In the genomic region with DNA sequence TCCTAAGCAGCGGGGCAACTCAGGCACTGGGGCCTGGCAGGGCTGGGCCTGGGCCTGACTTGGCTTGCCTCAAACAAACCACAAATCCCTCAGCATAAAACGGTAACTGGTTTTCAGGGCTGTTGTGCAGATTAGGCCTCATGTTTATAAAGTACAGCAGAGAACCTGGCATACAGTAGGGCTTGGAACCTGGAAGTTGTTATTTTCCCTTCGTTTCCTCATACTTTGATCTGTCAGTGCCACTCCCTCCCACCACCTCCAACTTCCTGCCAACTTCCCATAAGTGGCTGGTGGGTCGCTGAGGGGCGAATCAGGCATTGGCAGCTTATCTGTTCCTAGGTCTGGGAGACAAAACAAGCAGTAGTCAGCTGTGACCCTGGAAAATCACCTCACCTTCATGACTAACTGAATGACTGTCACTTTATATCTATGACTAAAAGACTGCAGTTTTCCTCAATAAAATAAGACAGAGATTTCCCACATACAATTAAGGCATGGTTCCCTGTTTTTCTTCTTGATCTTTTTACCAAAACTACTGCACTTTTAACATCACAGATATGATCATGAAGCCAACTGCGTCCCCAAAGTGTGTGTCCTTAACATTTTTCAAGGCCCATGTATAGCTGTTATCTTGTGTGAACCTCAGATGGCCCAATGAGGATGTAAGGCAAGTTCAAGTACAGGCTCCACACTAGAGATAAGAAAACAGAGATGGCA, we compare ENCODE assay signal across 1 cellular context.
TF ChIP-seq lines count a peak whose summit lies in the region.
"Not testable (repeated sequence)": the region's sequence is repeated elsewhere in the genome, so short reads cannot be mapped to it uniquely, and the experiment has no call there.

No MANE protein-coding gene starts in this region.

TF ChIP-seq in HepG2, 621 proteins besides CTCF, POLR2A, EP300 and RAD21 (continued from another document and continues in another):
- TF ChIP-seq RXRB (CRISPR knock-in tag; IDR thresholded peaks at IDR 0.05; ENCODE audit: borderline replicate concordance) (peak; percentile 72), TBX2 (CRISPR knock-in tag; IDR thresholded peaks at IDR 0.05; ENCODE audit: borderline replicate concordance) (peak; percentile 95), HOMEZ (CRISPR knock-in tag; IDR thresholded peaks at IDR 0.05; ENCODE audit: low read depth) (peak; percentile 64; the same call in 1 of the 2 replicates), CREM (IDR thresholded peaks at IDR 0.05) (peak; percentile 50), GFI1 (CRISPR knock-in tag; IDR thresholded peaks at IDR 0.05; ENCODE audit: borderline replicate concordance) (peak; percentile 54; the same call in 1 of the 2 replicates), SKIL (CRISPR knock-in tag; IDR thresholded peaks at IDR 0.05; ENCODE audit: borderline replicate concordance) (peak; percentile 82; the same call in 1 of the 2 replicates), ZGPAT (CRISPR knock-in tag; IDR thresholded peaks at IDR 0.05) (peak; percentile 82), SOX6 (CRISPR knock-in tag; IDR thresholded peaks at IDR 0.05) (peak; percentile 77), FOXK2 (IDR thresholded peaks at IDR 0.05) (peak; percentile 24; the same call in 1 of the 2 replicates), NFKBIZ (CRISPR knock-in tag; IDR thresholded peaks at IDR 0.05) (peak; percentile 72; the same call in 1 of the 2 replicates), MED1 (CRISPR knock-in tag; IDR thresholded peaks at IDR 0.05) (peak; percentile 94), ZNF275 (CRISPR knock-in tag; IDR thresholded peaks at IDR 0.05; ENCODE audit: borderline replicate concordance) (peak; percentile 53; the same call in 1 of the 2 replicates), NCOA2 (CRISPR knock-in tag; IDR thresholded peaks at IDR 0.05) (peak; percentile 90), DRAP1 (CRISPR knock-in tag; IDR thresholded peaks at IDR 0.05) (peak; percentile 74), SKI (IDR thresholded peaks at IDR 0.05; ENCODE audit: partially characterized antibody) (peak; percentile 50), HNF4A (CRISPR knock-in tag; IDR thresholded peaks at IDR 0.05) (peak; percentile 41), ELF1 (CRISPR knock-in tag; IDR thresholded peaks at IDR 0.05) (peak; percentile 62), ZFY (CRISPR knock-in tag; IDR thresholded peaks at IDR 0.05) (peak; percentile 73), RXRA (CRISPR knock-in tag; IDR thresholded peaks at IDR 0.05) (peak; percentile 61; the same call in 1 of the 2 replicates), MEIS2 (CRISPR knock-in tag; IDR thresholded peaks at IDR 0.05) (peak; percentile 67; the same call in 1 of the 2 replicates), RFXAP (CRISPR knock-in tag; IDR thresholded peaks at IDR 0.05; ENCODE audit: borderline replicate concordance) (peak; percentile 82), PAXIP1 (CRISPR knock-in tag; conservative IDR thresholded peaks at IDR 0.05) (peak; percentile 84), TCF7 (IDR thresholded peaks at IDR 0.05; ENCODE audit: low read depth) (peak; percentile 85), IKZF5 (CRISPR knock-in tag; IDR thresholded peaks at IDR 0.05) (peak; percentile 84)
- not testable (repeated sequence) for TF ChIP-seq CREM (CRISPR knock-in tag; IDR thresholded peaks at IDR 0.05); SOX6 (IDR thresholded peaks at IDR 0.05)
- TF ChIP-seq, protein P1, sequence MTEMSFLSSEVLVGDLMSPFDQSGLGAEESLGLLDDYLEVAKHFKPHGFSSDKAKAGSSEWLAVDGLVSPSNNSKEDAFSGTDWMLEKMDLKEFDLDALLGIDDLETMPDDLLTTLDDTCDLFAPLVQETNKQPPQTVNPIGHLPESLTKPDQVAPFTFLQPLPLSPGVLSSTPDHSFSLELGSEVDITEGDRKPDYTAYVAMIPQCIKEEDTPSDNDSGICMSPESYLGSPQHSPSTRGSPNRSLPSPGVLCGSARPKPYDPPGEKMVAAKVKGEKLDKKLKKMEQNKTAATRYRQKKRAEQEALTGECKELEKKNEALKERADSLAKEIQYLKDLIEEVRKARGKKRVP (CRISPR knock-in tag; IDR thresholded peaks at IDR 0.05): peak in 1 of 2 experiments; percentile 71; a peak in 2 of 4 replicates
- TF ChIP-seq, protein P2, sequence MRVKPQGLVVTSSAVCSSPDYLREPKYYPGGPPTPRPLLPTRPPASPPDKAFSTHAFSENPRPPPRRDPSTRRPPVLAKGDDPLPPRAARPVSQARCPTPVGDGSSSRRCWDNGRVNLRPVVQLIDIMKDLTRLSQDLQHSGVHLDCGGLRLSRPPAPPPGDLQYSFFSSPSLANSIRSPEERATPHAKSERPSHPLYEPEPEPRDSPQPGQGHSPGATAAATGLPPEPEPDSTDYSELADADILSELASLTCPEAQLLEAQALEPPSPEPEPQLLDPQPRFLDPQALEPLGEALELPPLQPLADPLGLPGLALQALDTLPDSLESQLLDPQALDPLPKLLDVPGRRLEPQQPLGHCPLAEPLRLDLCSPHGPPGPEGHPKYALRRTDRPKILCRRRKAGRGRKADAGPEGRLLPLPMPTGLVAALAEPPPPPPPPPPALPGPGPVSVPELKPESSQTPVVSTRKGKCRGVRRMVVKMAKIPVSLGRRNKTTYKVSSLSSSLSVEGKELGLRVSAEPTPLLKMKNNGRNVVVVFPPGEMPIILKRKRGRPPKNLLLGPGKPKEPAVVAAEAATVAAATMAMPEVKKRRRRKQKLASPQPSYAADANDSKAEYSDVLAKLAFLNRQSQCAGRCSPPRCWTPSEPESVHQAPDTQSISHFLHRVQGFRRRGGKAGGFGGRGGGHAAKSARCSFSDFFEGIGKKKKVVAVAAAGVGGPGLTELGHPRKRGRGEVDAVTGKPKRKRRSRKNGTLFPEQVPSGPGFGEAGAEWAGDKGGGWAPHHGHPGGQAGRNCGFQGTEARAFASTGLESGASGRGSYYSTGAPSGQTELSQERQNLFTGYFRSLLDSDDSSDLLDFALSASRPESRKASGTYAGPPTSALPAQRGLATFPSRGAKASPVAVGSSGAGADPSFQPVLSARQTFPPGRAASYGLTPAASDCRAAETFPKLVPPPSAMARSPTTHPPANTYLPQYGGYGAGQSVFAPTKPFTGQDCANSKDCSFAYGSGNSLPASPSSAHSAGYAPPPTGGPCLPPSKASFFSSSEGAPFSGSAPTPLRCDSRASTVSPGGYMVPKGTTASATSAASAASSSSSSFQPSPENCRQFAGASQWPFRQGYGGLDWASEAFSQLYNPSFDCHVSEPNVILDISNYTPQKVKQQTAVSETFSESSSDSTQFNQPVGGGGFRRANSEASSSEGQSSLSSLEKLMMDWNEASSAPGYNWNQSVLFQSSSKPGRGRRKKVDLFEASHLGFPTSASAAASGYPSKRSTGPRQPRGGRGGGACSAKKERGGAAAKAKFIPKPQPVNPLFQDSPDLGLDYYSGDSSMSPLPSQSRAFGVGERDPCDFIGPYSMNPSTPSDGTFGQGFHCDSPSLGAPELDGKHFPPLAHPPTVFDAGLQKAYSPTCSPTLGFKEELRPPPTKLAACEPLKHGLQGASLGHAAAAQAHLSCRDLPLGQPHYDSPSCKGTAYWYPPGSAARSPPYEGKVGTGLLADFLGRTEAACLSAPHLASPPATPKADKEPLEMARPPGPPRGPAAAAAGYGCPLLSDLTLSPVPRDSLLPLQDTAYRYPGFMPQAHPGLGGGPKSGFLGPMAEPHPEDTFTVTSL (CRISPR knock-in tag; IDR thresholded peaks at IDR 0.05; ENCODE audit: borderline replicate concordance): peak; percentile 78; the same call in 1 of the 2 replicates
